In genomic region chr2:129802290-129802689, GRCh38 we compare ENCODE assay signal across 24 cellular contexts.
"Had no signal": no experiment of that assay in that cellular context is flagged by ENCODE, and none has a peak within 500 bp of the region (broad histone marks: within the 10 kb centered on the region; RNA-seq: fewer than 3 reads in every experiment).

No MANE protein-coding gene starts in this region.

- H3K27ac Mint-ChIP-seq: activated CD4-positive, alpha-beta T cell treated with anti-CD3 and anti-CD28 coated beads, Interleukin-2, amount 10 ng/mL, durations not matched to agents 24 days and 14 days; activated CD8-positive, alpha-beta T cell treated with anti-CD3 and anti-CD28 coated beads, Interleukin-2, amount 10 ng/mL, durations not matched to agents 7 days and 5 days; activated naive CD8-positive, alpha-beta T cell; activated T-cell treated with anti-CD3 and anti-CD28 coated beads, Interleukin-2, amount 50 U/mL, for 72 hours; nephron progenitor cell; progenitor cell of endocrine pancreas had no signal

- H3K36me3 ChIP-seq: colonic mucosa, esophagus squamous epithelium, tibial nerve, uterus had no signal

- H3K4me3 Mint-ChIP-seq: activated CD4-positive, alpha-beta T cell treated with anti-CD3 and anti-CD28 coated beads, Interleukin-2, amount 10 ng/mL, durations not matched to agents 24 days and 14 days; activated CD8-positive, alpha-beta T cell treated with anti-CD3 and anti-CD28 coated beads, Interleukin-2, amount 10 ng/mL, durations not matched to agents 7 days and 5 days; activated naive CD8-positive, alpha-beta T cell; activated T-cell treated with anti-CD3 and anti-CD28 coated beads, Interleukin-2, amount 50 U/mL, for 72 hours; brain; nephron progenitor cell had no signal

- H3K4me1 ChIP-seq: colonic mucosa, esophagus squamous epithelium, tibial nerve, uterus had no signal

- H3K9me3 Mint-ChIP-seq: activated CD4-positive, alpha-beta T cell treated with anti-CD3 and anti-CD28 coated beads, Interleukin-2, amount 10 ng/mL, durations not matched to agents 24 days and 14 days; activated T-cell treated with anti-CD3 and anti-CD28 coated beads, Interleukin-2, amount 50 U/mL, for 72 hours; brain; nephron progenitor cell had no signal

- H3K4me1 Mint-ChIP-seq: activated CD4-positive, alpha-beta T cell treated with anti-CD3 and anti-CD28 coated beads, Interleukin-2, amount 10 ng/mL, durations not matched to agents 24 days and 14 days had no signal

- H3K36me3 Mint-ChIP-seq: activated naive CD8-positive, alpha-beta T cell; brain had no signal

- ATAC-seq: activated CD8-positive, alpha-beta T cell treated with anti-CD3 and anti-CD28 coated beads, Interleukin-2, amount 10 ng/mL, durations not matched to agents 7 days and 5 days; activated T-cell treated with anti-CD3 and anti-CD28 coated beads, Interleukin-2, amount 50 U/mL, for 72 hours; right cardiac atrium had no signal

- H3K27ac ChIP-seq: colonic mucosa, esophagus squamous epithelium, skin epidermis, tibial nerve, uterus had no signal

- H3K27me3 Mint-ChIP-seq: activated naive CD8-positive, alpha-beta T cell; brain had no signal

- H3K4me3 ChIP-seq: colonic mucosa, esophagus squamous epithelium, skin epidermis, tibial nerve, uterus had no signal

- H3K9me3 ChIP-seq: colonic mucosa, esophagus squamous epithelium, tibial nerve, uterus had no signal

- H3K27me3 ChIP-seq: colonic mucosa, tibial nerve, uterus had no signal

- DNase-seq: activated CD4-positive, alpha-beta T cell treated with anti-CD3 and anti-CD28 coated beads, Interleukin-2, amount 10 ng/mL, durations not matched to agents 24 days and 14 days; activated CD4-positive, CD25-positive, alpha-beta regulatory T cell; activated CD8-positive, alpha-beta memory T cell treated with anti-CD3 and anti-CD28 coated beads, Interleukin-2, amount 50 U/mL, for 4 hours; activated CD8-positive, alpha-beta T cell treated with anti-CD3 and anti-CD28 coated beads, Interleukin-2, amount 10 ng/mL, durations not matched to agents 7 days and 5 days; activated gamma-delta T cell treated with Interleukin-2 at 50 U/mL for 16 hours; activated T-cell treated with anti-CD3 and anti-CD28 coated beads, Interleukin-2, amount 50 U/mL, for 72 hours; amygdala; central memory CD4-positive, alpha-beta T cell; colonic mucosa; effector CD4-positive, alpha-beta T cell; esophagus squamous epithelium; hippocampal formation; nephron progenitor cell; right cardiac atrium; stimulated activated CD4-positive, alpha-beta T cell treated with anti-CD3 and anti-CD28 coated beads, Interleukin-4, amount 100 ng/mL, for 4 hours; stimulated activated CD8-positive, alpha-beta memory T cell treated with anti-CD3 and anti-CD28 coated beads, Interleukin-4, amount 100 ng/mL, for 48 hours; stimulated activated naive CD4-positive, alpha-beta T cell treated with Interleukin-2 at 50 U/mL for 16 hours; substantia nigra; uterus had no signal
